27 cellular contexts compared by ENCODE assay signal in the genomic region with DNA sequence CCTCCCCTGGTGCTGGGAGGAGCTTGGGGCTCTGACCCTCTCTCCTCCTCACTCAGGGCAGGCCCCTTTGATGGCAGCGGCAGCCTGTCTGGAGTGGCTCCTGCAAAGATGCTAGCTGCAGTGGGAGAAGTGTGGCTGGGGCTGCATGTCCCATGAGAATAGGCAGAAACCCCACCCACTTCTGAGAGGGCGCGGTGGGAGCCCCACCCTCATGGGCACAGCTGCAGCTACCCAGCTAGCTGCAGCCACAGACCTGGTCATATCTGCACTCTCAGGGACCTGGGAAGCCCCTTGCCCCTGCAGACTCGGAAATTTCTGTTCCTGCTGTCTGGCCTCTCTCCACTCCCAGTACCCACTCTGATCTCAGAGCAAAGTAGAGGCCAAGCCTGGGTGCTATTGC.
"Had no signal": no experiment of that assay in that cellular context is flagged by ENCODE, and none has a peak within 500 bp of the region (broad histone marks: within the 10 kb centered on the region; RNA-seq: fewer than 3 reads in every experiment).

No MANE protein-coding gene starts in this region.

- H3K4me3 ChIP-seq: colonic mucosa, esophagus squamous epithelium, heart right ventricle, lower lobe of right lung, mucosa of descending colon, psoas muscle, sigmoid colon, thoracic aorta, tibial nerve had no signal

- H3K27ac Mint-ChIP-seq: effector memory CD8-positive, alpha-beta T cell; immature natural killer cell; memory B cell; mesothelial cell of epicardium; naive B cell; natural killer cell treated with Interleukin-12 subunit alpha and Interleukin-12 subunit beta and Interleukin-15 and Interleukin-18, amount 100 ng/mL, for 72 hours; stimulated activated memory B cell treated with anti-CD40 and anti-IgM and Interleukin-4, amounts not matched to agents 10 μg/mL and 1 μg/mL and 100 μg/mL, for 72 hours had no signal

- DNase-seq: colonic mucosa; dermis blood vessel endothelial cell; effector memory CD8-positive, alpha-beta T cell; esophagus squamous epithelium; foreskin melanocyte; glutamatergic neuron; heart right ventricle; hippocampal formation; immature natural killer cell; left ventricle myocardium superior; lower lobe of right lung; mucosa of descending colon; naive B cell; psoas muscle; right cardiac atrium; sigmoid colon; stimulated activated CD4-positive, alpha-beta T cell treated with anti-CD3 and anti-CD28 coated beads, Interleukin-4, amount 100 ng/mL, for 4 hours; stimulated activated naive CD8-positive, alpha-beta T cell treated with anti-CD3 and anti-CD28 coated beads, Interleukin-15, Interleukin-2, amounts not matched to agents 100 U/mL and 50 U/mL, for 24 hours; substantia nigra had no signal

- H3K9me3 ChIP-seq: colonic mucosa, psoas muscle had no signal

- H3K36me3 ChIP-seq: colonic mucosa, esophagus squamous epithelium, heart right ventricle, lower lobe of right lung, sigmoid colon, thoracic aorta, tibial nerve had no signal

- H3K27ac ChIP-seq: colonic mucosa, esophagus squamous epithelium, heart right ventricle, lower lobe of right lung, psoas muscle, sigmoid colon, thoracic aorta, tibial nerve had no signal

- H3K27me3 ChIP-seq: colonic mucosa, sigmoid colon, tibial nerve had no signal

- H3K36me3 Mint-ChIP-seq: mesothelial cell of epicardium had no signal

- H3K4me1 ChIP-seq: colonic mucosa, esophagus squamous epithelium, heart right ventricle, lower lobe of right lung, psoas muscle, sigmoid colon, tibial nerve had no signal

- ATAC-seq: effector memory CD8-positive, alpha-beta T cell; heart right ventricle; left ventricle myocardium superior; lower lobe of right lung; mucosa of descending colon; natural killer cell treated with Interleukin-12 subunit alpha and Interleukin-12 subunit beta and Interleukin-15 and Interleukin-18, amount 100 ng/mL, for 72 hours; psoas muscle; right cardiac atrium; stimulated activated memory B cell treated with anti-CD40 and anti-IgM and Interleukin-4, amounts not matched to agents 10 μg/mL and 1 μg/mL and 100 μg/mL, for 72 hours; stimulated activated naive CD8-positive, alpha-beta T cell treated with anti-CD3 and anti-CD28 coated beads, Interleukin-15, Interleukin-2, amounts not matched to agents 100 U/mL and 50 U/mL, for 24 hours had no signal

- H3K4me3 Mint-ChIP-seq: central memory CD8-positive, alpha-beta T cell; effector memory CD8-positive, alpha-beta T cell; immature natural killer cell; memory B cell; mesothelial cell of epicardium; naive B cell; natural killer cell treated with Interleukin-12 subunit alpha and Interleukin-12 subunit beta and Interleukin-15 and Interleukin-18, amount 100 ng/mL, for 72 hours; neural crest cell; stimulated activated memory B cell treated with anti-CD40 and anti-IgM and Interleukin-4, amounts not matched to agents 10 μg/mL and 1 μg/mL and 100 μg/mL, for 72 hours had no signal

- H3K27me3 Mint-ChIP-seq: stimulated activated memory B cell treated with anti-CD40 and anti-IgM and Interleukin-4, amounts not matched to agents 10 μg/mL and 1 μg/mL and 100 μg/mL, for 72 hours had no signal

- H3K4me1 Mint-ChIP-seq: central memory CD8-positive, alpha-beta T cell; immature natural killer cell; memory B cell; mesothelial cell of epicardium; naive B cell; stimulated activated memory B cell treated with anti-CD40 and anti-IgM and Interleukin-4, amounts not matched to agents 10 μg/mL and 1 μg/mL and 100 μg/mL, for 72 hours had no signal
